In genomic region chr16:4926928-4927327, GRCh38 we compare ENCODE assay signal across 3 cellular contexts.
A peak's percentile ranks its signal among the peaks of the same experiment; 100 is the strongest.
TF ChIP-seq lines count a peak whose summit lies in the region.

No MANE protein-coding gene starts in this region.

TF ChIP-seq in A549, 52 proteins besides CTCF, POLR2A, EP300 and RAD21:
- TF ChIP-seq RCOR1 (IDR thresholded peaks at IDR 0.05; ENCODE audit: low read depth, low read length) (no peak), BHLHE40 (IDR thresholded peaks at IDR 0.05; ENCODE audit: low read depth, low read length) (no peak), TFCP2L1 (CRISPR knock-in tag; IDR thresholded peaks at IDR 0.05) (no peak), KDM1A (IDR thresholded peaks at IDR 0.05; ENCODE audit: low read depth) (peak; percentile 29; the same call in 1 of the 2 replicates), NPAS2 (CRISPR knock-in tag; IDR thresholded peaks at IDR 0.05; ENCODE audit: borderline replicate concordance) (no peak), TP53 (CRISPR knock-in tag; IDR thresholded peaks at IDR 0.05) (no peak), CHD4 (IDR thresholded peaks at IDR 0.05; ENCODE audit: borderline replicate concordance) (no peak), ZFP36 (IDR thresholded peaks at IDR 0.05; ENCODE audit: borderline replicate concordance, partially characterized antibody) (no peak)

TF ChIP-seq in HEK293, 187 proteins besides CTCF, POLR2A, EP300 and RAD21:
- TF ChIP-seq ZXDB (tag by site-specific recombination; IDR thresholded peaks at IDR 0.05) (no peak), ZNF670 (tag by site-specific recombination; IDR thresholded peaks at IDR 0.05; ENCODE audit: low read depth) (no peak), SETDB1 (IDR thresholded peaks at IDR 0.05; ENCODE audit: insufficient read length, low read length) (peak; percentile 94), ZNF138 (tag by site-specific recombination; IDR thresholded peaks at IDR 0.05; ENCODE audit: borderline replicate concordance) (no peak), ZBTB48 (tag by site-specific recombination; IDR thresholded peaks at IDR 0.05) (no peak), HOXD13 (CRISPR knock-in tag; IDR thresholded peaks at IDR 0.05; ENCODE audit: borderline replicate concordance) (no peak), ZNF626 (tag by site-specific recombination; IDR thresholded peaks at IDR 0.05) (0 out of 2 replicates have a peak, but pooled peaks have one; percentile 40), ZNF394 (tag by site-specific recombination; IDR thresholded peaks at IDR 0.05; ENCODE audit: borderline replicate concordance) (no peak), RBAK (tag by site-specific recombination; IDR thresholded peaks at IDR 0.05) (no peak), ZBTB7A (tag by site-specific recombination; IDR thresholded peaks at IDR 0.05; ENCODE audit: low read depth) (no peak), BCL11A (tag by site-specific recombination; IDR thresholded peaks at IDR 0.05; ENCODE audit: low read depth) (no peak), ZNF514 (tag by site-specific recombination; IDR thresholded peaks at IDR 0.05) (no peak), ZNF701 (tag by site-specific recombination; IDR thresholded peaks at IDR 0.05) (no peak)

TF ChIP-seq in K562, 482 proteins besides CTCF, POLR2A, EP300 and RAD21:
- TF ChIP-seq BCOR (IDR thresholded peaks at IDR 0.05): peak; percentile 29; the same call in 1 of the 2 replicates
- no peak for TF ChIP-seq KAT8 (IDR thresholded peaks at IDR 0.05; ENCODE audit: low read depth)
- TF ChIP-seq RBM25 (IDR thresholded peaks at IDR 0.05; ENCODE audit: low read depth, low read length, severe bottlenecking): peak; percentile 75
- TF ChIP-seq ZNF217 (CRISPR knock-in tag; IDR thresholded peaks at IDR 0.05): no peak
- no peak for TF ChIP-seq NCOA1 (IDR thresholded peaks at IDR 0.05; ENCODE audit: low read depth)
- no peak for TF ChIP-seq MAFG (tag; conservative IDR thresholded peaks at IDR 0.05)
- no peak for TF ChIP-seq PPARD (CRISPR knock-in tag; IDR thresholded peaks at IDR 0.05)
- no peak for TF ChIP-seq NR2C2 (CRISPR knock-in tag; IDR thresholded peaks at IDR 0.05)
- no peak for TF ChIP-seq NR2C2 (tag; IDR thresholded peaks at IDR 0.05)
- no peak for TF ChIP-seq LARP7 (IDR thresholded peaks at IDR 0.05)
- no peak for TF ChIP-seq MYC (IDR thresholded peaks at IDR 0.05; ENCODE audit: low read depth, low read length)
- no peak for TF ChIP-seq MYC (CRISPR knock-in tag; IDR thresholded peaks at IDR 0.05; ENCODE audit: borderline replicate concordance, low read depth)
- TF ChIP-seq ATF7 (IDR thresholded peaks at IDR 0.05): no peak
- no peak for TF ChIP-seq SLC30A9 (CRISPR knock-in tag; IDR thresholded peaks at IDR 0.05)
- no peak for TF ChIP-seq CHD4 (IDR thresholded peaks at IDR 0.05; ENCODE audit: insufficient read depth, insufficient replicate concordance, low read depth, low read length, poor library complexity, severe bottlenecking)
- peak; percentile 100 for TF ChIP-seq ZNF507 (tag; conservative IDR thresholded peaks at IDR 0.05)
- TF ChIP-seq HMG20A (CRISPR knock-in tag; conservative IDR thresholded peaks at IDR 0.05): no peak
- no peak for TF ChIP-seq ZNF584 (CRISPR knock-in tag; IDR thresholded peaks at IDR 0.05; ENCODE audit: low read depth)
- TF ChIP-seq, protein P1, sequence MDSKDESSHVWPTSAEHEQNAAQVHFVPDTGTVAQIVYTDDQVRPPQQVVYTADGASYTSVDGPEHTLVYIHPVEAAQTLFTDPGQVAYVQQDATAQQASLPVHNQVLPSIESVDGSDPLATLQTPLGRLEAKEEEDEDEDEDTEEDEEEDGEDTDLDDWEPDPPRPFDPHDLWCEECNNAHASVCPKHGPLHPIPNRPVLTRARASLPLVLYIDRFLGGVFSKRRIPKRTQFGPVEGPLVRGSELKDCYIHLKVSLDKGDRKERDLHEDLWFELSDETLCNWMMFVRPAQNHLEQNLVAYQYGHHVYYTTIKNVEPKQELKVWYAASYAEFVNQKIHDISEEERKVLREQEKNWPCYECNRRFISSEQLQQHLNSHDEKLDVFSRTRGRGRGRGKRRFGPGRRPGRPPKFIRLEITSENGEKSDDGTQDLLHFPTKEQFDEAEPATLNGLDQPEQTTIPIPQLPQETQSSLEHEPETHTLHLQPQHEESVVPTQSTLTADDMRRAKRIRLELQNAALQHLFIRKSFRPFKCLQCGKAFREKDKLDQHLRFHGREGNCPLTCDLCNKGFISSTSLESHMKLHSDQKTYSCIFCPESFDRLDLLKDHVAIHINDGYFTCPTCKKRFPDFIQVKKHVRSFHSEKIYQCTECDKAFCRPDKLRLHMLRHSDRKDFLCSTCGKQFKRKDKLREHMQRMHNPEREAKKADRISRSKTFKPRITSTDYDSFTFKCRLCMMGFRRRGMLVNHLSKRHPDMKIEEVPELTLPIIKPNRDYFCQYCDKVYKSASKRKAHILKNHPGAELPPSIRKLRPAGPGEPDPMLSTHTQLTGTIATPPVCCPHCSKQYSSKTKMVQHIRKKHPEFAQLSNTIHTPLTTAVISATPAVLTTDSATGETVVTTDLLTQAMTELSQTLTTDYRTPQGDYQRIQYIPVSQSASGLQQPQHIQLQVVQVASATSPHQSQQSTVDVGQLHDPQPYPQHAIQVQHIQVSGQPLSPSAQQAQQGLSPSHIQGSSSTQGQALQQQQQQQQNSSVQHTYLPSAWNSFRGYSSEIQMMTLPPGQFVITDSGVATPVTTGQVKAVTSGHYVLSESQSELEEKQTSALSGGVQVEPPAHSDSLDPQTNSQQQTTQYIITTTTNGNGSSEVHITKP (IDR thresholded peaks at IDR 0.05; ENCODE audit: partially characterized antibody): no peak
- TF ChIP-seq NFRKB (IDR thresholded peaks at IDR 0.05; ENCODE audit: low read depth): no peak
- TF ChIP-seq, protein P2, sequence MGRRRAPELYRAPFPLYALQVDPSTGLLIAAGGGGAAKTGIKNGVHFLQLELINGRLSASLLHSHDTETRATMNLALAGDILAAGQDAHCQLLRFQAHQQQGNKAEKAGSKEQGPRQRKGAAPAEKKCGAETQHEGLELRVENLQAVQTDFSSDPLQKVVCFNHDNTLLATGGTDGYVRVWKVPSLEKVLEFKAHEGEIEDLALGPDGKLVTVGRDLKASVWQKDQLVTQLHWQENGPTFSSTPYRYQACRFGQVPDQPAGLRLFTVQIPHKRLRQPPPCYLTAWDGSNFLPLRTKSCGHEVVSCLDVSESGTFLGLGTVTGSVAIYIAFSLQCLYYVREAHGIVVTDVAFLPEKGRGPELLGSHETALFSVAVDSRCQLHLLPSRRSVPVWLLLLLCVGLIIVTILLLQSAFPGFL (CRISPR knock-in tag; IDR thresholded peaks at IDR 0.05): no peak
- TF ChIP-seq, protein P3, sequence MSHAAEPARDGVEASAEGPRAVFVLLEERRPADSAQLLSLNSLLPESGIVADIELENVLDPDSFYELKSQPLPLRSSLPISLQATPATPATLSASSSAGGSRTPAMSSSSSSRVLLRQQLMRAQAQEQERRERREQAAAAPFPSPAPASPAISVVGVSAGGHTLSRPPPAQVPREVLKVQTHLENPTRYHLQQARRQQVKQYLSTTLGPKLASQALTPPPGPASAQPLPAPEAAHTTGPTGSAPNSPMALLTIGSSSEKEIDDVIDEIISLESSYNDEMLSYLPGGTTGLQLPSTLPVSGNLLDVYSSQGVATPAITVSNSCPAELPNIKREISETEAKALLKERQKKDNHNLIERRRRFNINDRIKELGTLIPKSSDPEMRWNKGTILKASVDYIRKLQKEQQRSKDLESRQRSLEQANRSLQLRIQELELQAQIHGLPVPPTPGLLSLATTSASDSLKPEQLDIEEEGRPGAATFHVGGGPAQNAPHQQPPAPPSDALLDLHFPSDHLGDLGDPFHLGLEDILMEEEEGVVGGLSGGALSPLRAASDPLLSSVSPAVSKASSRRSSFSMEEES (CRISPR knock-in tag; IDR thresholded peaks at IDR 0.05): no peak
- no peak for TF ChIP-seq JUND (IDR thresholded peaks at IDR 0.05; ENCODE audit: borderline replicate concordance, low read depth, low read length)
- TF ChIP-seq JUND (tag; IDR thresholded peaks at IDR 0.05; ENCODE audit: borderline replicate concordance, low read depth, low read length): no peak
- TF ChIP-seq CBX3 (IDR thresholded peaks at IDR 0.05; ENCODE audit: borderline replicate concordance in 1 of 2, low read length in 2 of 2): peak in 1 of 2 experiments; percentile 51; a peak in 1 of 3 replicates
- no peak for TF ChIP-seq DDX20 (tag; IDR thresholded peaks at IDR 0.05; ENCODE audit: low read depth)
- TF ChIP-seq PRMT5 (CRISPR knock-in tag; IDR thresholded peaks at IDR 0.05): no peak
- TF ChIP-seq SUPT5H (IDR thresholded peaks at IDR 0.05): no peak
- peak; percentile 98 for TF ChIP-seq ZNF354B (CRISPR knock-in tag; IDR thresholded peaks at IDR 0.05)
- no peak for TF ChIP-seq NCOA6 (IDR thresholded peaks at IDR 0.05)
- TF ChIP-seq ZNF280A (IDR thresholded peaks at IDR 0.05; ENCODE audit: low read depth, partially characterized antibody): peak; percentile 28
